26 cellular contexts compared by ENCODE assay signal in the genomic region with DNA sequence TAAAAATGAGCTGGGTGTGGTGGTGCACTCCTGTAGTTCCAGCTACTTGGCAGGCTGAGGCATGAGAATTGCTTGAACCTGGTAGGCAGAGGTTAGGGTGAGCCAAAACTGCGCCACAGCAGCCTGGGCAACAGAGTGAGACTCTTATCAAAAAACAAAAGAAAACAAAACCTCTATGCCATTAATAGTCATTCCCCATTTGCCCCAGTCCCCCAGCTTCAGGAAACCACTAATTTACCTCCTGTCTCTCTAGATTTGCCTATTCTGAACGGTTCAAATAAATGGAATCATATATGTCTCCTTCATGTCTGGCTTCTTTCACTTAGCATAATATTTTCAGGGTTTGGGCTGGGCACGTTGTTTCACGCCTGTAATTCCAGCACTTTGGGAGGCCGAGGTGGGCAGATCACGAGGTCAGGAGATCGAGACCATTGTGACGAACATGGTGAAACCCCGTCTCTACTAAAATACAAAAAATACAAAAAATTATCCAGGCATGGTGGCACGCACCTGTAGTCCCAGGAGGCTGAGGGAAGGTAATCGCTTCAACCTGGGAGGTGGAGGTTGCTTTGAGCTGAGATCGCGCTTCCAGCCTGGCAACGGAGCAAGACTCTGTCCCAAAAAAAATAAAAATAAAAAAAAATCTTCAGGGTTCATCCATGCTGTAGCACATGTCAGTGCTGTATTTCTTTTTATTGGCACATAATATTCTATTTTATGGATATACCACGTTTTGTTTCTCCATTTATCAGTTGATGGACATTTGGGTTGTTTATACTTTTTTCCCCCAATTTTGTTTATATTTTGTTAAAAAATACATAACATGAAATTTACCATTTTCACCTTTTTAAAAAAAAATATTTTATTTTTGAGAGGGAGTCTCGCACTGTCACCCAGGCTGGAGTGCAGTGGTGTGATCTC. TPM values are rescaled to one million over a fixed set of nuclear protein-coding genes. Genes with fewer than 3 reads are reported as not detected.
A peak's percentile ranks its signal among the peaks of the same experiment; 100 is the strongest.
DNase-seq lines count a peak whose midpoint lies in the region; ATAC-seq, FAIRE-seq and TF ChIP-seq lines count a peak whose summit lies in the region.
"Had no signal": no experiment of that assay in that cellular context is flagged by ENCODE, and none has a peak within 500 bp of the region (broad histone marks: within the 10 kb centered on the region; RNA-seq: fewer than 3 reads in every experiment).

No MANE protein-coding gene starts in this region.

- H3K36me3 Mint-ChIP-seq in activated T-helper 1 cell treated with anti-CD3 and anti-CD28 coated beads, Interleukin-12 subunit alpha, Interleukin-12 subunit beta, Interleukin-2, Interleukin-4 antibody, amounts not matched to agents 30 ng/mL and 10 ng/mL and 1 ng/mL, durations not matched to agents 14 hours and 24 hours and 36 hours (ENCODE audit: low read depth): peaks cover 29% of the 10 kb centered on the region
- H3K36me3 Mint-ChIP-seq in T-helper 17 cell (ENCODE audit: low read depth): peaks cover 3% of the 10 kb centered on the region

- H3K4me1 ChIP-seq in DOHH2 (ENCODE audit: control insufficient read depth, low read length): peaks cover 38% of the 10 kb centered on the region
- H3K4me1 ChIP-seq in suprapubic skin: no peaks in the 10 kb centered on the region
- H3K4me1 ChIP-seq: A549, thyroid gland had no signal

- peaks cover 3% of the 10 kb centered on the region; the same call in 1 of the 2 replicates for H3F3A ChIP-seq in DOHH2 (ENCODE audit: control insufficient read depth, insufficient read depth)

- H3K36me3 ChIP-seq in DOHH2 (ENCODE audit: control insufficient read depth, low read length): peaks cover 87% of the 10 kb centered on the region
- H3K36me3 ChIP-seq in suprapubic skin: peaks cover 47% of the 10 kb centered on the region
- H3K36me3 ChIP-seq: thyroid gland had no signal

- peaks cover 16% of the 10 kb centered on the region for H3K79me2 ChIP-seq in DOHH2 (ENCODE audit: control insufficient read depth, low read length)

- TF ChIP-seq EP300 in suprapubic skin (IDR thresholded peaks at IDR 0.05): no peak

- no peaks in the 10 kb centered on the region for H3K9me2 ChIP-seq in DOHH2 (replicated peaks; ENCODE audit: control insufficient read depth, low read length)

- peak; percentile 94 for FAIRE-seq in GM19239 (lab: Jason Lieb, UNC)
- FAIRE-seq: A549 had no signal

- H3K27me3 Mint-ChIP-seq in activated T-helper 1 cell treated with anti-CD3 and anti-CD28 coated beads, Interleukin-12 subunit alpha, Interleukin-12 subunit beta, Interleukin-2, Interleukin-4 antibody, amounts not matched to agents 30 ng/mL and 10 ng/mL and 1 ng/mL, durations not matched to agents 14 hours and 24 hours and 36 hours (ENCODE audit: insufficient read depth): no peaks in the 10 kb centered on the region
- no peaks in the 10 kb centered on the region for H3K27me3 Mint-ChIP-seq in T-helper 17 cell
- H3K27me3 Mint-ChIP-seq: activated CD4-positive, alpha-beta T cell treated with anti-CD3 and anti-CD28 coated beads for 36 hours; brain; naive thymus-derived CD8-positive, alpha-beta T cell; stimulated activated naive CD8-positive, alpha-beta T cell treated with anti-CD3 and anti-CD28 coated beads, Interleukin-15, Interleukin-2, amounts not matched to agents 100 ng/mL and 50 ng/mL, for 24 hours had no signal

- H3K9me3 Mint-ChIP-seq in activated T-helper 1 cell treated with anti-CD3 and anti-CD28 coated beads, Interleukin-12 subunit alpha, Interleukin-12 subunit beta, Interleukin-2, Interleukin-4 antibody, amounts not matched to agents 30 ng/mL and 10 ng/mL and 1 ng/mL, durations not matched to agents 14 hours and 24 hours and 36 hours: no peaks in the 10 kb centered on the region
- H3K9me3 Mint-ChIP-seq: CD8-positive, alpha-beta T cell; naive thymus-derived CD8-positive, alpha-beta T cell; stimulated activated naive CD8-positive, alpha-beta T cell treated with anti-CD3 and anti-CD28 coated beads, Interleukin-15, Interleukin-2, amounts not matched to agents 100 ng/mL and 50 ng/mL, for 24 hours had no signal

- H3K4me1 Mint-ChIP-seq in activated T-helper 1 cell treated with anti-CD3 and anti-CD28 coated beads, Interleukin-12 subunit alpha, Interleukin-12 subunit beta, Interleukin-2, Interleukin-4 antibody, amounts not matched to agents 30 ng/mL and 10 ng/mL and 1 ng/mL, durations not matched to agents 14 hours and 24 hours and 36 hours (ENCODE audit: low read depth): peaks cover 7% of the 10 kb centered on the region
- H3K4me1 Mint-ChIP-seq in T-helper 17 cell: no peaks in the 10 kb centered on the region
- H3K4me1 Mint-ChIP-seq: brain; mesothelial cell of epicardium; naive thymus-derived CD8-positive, alpha-beta T cell had no signal

- peak; percentile 45 for ATAC-seq in HG02938 (IDR thresholded peaks at IDR 0.05; ENCODE audit: unreplicated experiment)
- no peak for ATAC-seq in T-helper 17 cell
- no peak for ATAC-seq in HG02981 (IDR thresholded peaks at IDR 0.05; ENCODE audit: unreplicated experiment)
- ATAC-seq: A549; activated CD4-positive, alpha-beta T cell treated with anti-CD3 and anti-CD28 coated beads for 36 hours; CD8-positive, alpha-beta T cell; left ventricle myocardium superior; naive thymus-derived CD8-positive, alpha-beta T cell had no signal

- H3K27me3 ChIP-seq in DOHH2 (ENCODE audit: control insufficient read depth, low read length): no peaks in the 10 kb centered on the region
- H3K27me3 ChIP-seq in suprapubic skin: no peaks in the 10 kb centered on the region
- H3K27me3 ChIP-seq: dorsolateral prefrontal cortex, thyroid gland had no signal

- H3K4me3 ChIP-seq in DOHH2 (ENCODE audit: low read length) (peak overlapping the region; percentile 44), suprapubic skin (no peak overlapping the region)
- H3K4me3 ChIP-seq: A549, dorsolateral prefrontal cortex, SK-N-MC, thyroid gland had no signal

- H3K27ac ChIP-seq in DOHH2 (ENCODE audit: low read depth, low read length): peak overlapping the region; percentile 71
- H3K27ac ChIP-seq in suprapubic skin: no peak overlapping the region
- H3K27ac ChIP-seq: A549, dorsolateral prefrontal cortex, SK-N-MC, thyroid gland had no signal

- no peak for TF ChIP-seq CTCF in DOHH2 (IDR thresholded peaks at IDR 0.05; ENCODE audit: low read depth, low read length, poor library complexity, severe bottlenecking)
- no peak for TF ChIP-seq CTCF in suprapubic skin (IDR thresholded peaks at IDR 0.05)

- H3K4me2 ChIP-seq in DOHH2 (ENCODE audit: low read length): peak overlapping the region; percentile 44
- H3K4me2 ChIP-seq: A549 had no signal

- H3K27ac Mint-ChIP-seq in activated T-helper 1 cell treated with anti-CD3 and anti-CD28 coated beads, Interleukin-12 subunit alpha, Interleukin-12 subunit beta, Interleukin-2, Interleukin-4 antibody, amounts not matched to agents 30 ng/mL and 10 ng/mL and 1 ng/mL, durations not matched to agents 14 hours and 24 hours and 36 hours: peak overlapping the region; percentile 38
- H3K27ac Mint-ChIP-seq in T-helper 17 cell: no peak overlapping the region
- H3K27ac Mint-ChIP-seq: activated CD4-positive, alpha-beta T cell treated with anti-CD3 and anti-CD28 coated beads for 36 hours; brain; CD8-positive, alpha-beta T cell; mesothelial cell of epicardium; naive thymus-derived CD8-positive, alpha-beta T cell; stimulated activated naive CD8-positive, alpha-beta T cell treated with anti-CD3 and anti-CD28 coated beads, Interleukin-15, Interleukin-2, amounts not matched to agents 100 ng/mL and 50 ng/mL, for 24 hours had no signal

- H3K9me3 ChIP-seq in DOHH2 (ENCODE audit: control insufficient read depth, insufficient read depth, low read length): no peaks in the 10 kb centered on the region
- H3K9me3 ChIP-seq in T-helper 17 cell (ENCODE audit: control insufficient read depth, low read length, poor library complexity, severe bottlenecking): no peaks in the 10 kb centered on the region
- no peaks in the 10 kb centered on the region for H3K9me3 ChIP-seq in suprapubic skin
- H3K9me3 ChIP-seq: A549, thyroid gland had no signal

- no peak overlapping the region for H3K4me3 Mint-ChIP-seq in activated T-helper 1 cell treated with anti-CD3 and anti-CD28 coated beads, Interleukin-12 subunit alpha, Interleukin-12 subunit beta, Interleukin-2, Interleukin-4 antibody, amounts not matched to agents 30 ng/mL and 10 ng/mL and 1 ng/mL, durations not matched to agents 14 hours and 24 hours and 36 hours
- H3K4me3 Mint-ChIP-seq in T-helper 17 cell: no peak overlapping the region
- H3K4me3 Mint-ChIP-seq: activated CD4-positive, alpha-beta T cell treated with anti-CD3 and anti-CD28 coated beads for 36 hours; brain; CD8-positive, alpha-beta T cell; mesothelial cell of epicardium; stimulated activated naive CD8-positive, alpha-beta T cell treated with anti-CD3 and anti-CD28 coated beads, Interleukin-15, Interleukin-2, amounts not matched to agents 100 ng/mL and 50 ng/mL, for 24 hours had no signal

- intact Hi-C loops in activated T-helper 1 cell treated with anti-CD3 and anti-CD28 coated beads, Interleukin-12 subunit alpha, Interleukin-12 subunit beta, Interleukin-2, Interleukin-4 antibody, amounts not matched to agents 30 ng/mL and 10 ng/mL and 1 ng/mL, durations not matched to agents 14 hours and 24 hours and 36 hours (cut with micrococcal nuclease): no loop called here

- 98% methylated on average over 16 of the region's 16 CpGs for WGBS in suprapubic skin

- no peak for DNase-seq in GM19239 (ENCODE audit: insufficient read length, low spot score)
- no peak for DNase-seq in activated T-helper 1 cell treated with anti-CD3 and anti-CD28 coated beads, Interleukin-12 subunit alpha, Interleukin-12 subunit beta, Interleukin-2, Interleukin-4 antibody, amounts not matched to agents 30 ng/mL and 10 ng/mL and 1 ng/mL, durations not matched to agents 14 hours and 24 hours and 36 hours (ENCODE audit: low spot score)
- no peak for DNase-seq in T-helper 17 cell
- no peak for DNase-seq in AG08396 (ENCODE audit: low spot score)
- DNase-seq in suprapubic skin (ENCODE audit: low spot score in 2 of 2): no peak
- DNase-seq: activated CD4-positive, alpha-beta T cell treated with anti-CD3 and anti-CD28 coated beads for 36 hours; activated CD8-positive, alpha-beta memory T cell treated with anti-CD3 and anti-CD28 coated beads for 24 hours; activated naive CD4-positive, alpha-beta T cell; activated T-cell treated with anti-CD3 and anti-CD28 coated beads, Interleukin-2, amount 50 U/mL, for 1 hour; CD8-positive, alpha-beta T cell; cerebellar nuclear complex; dorsolateral prefrontal cortex; EL; Karpas-422; left ventricle myocardium superior; naive thymus-derived CD8-positive, alpha-beta T cell; NCI-H146; thyroid gland had no signal

- H4K20me1 ChIP-seq in DOHH2 (ENCODE audit: control insufficient read depth, insufficient read depth, low read depth, low read length): no peaks in the 10 kb centered on the region

- no peak for TF ChIP-seq POLR2A in suprapubic skin (IDR thresholded peaks at IDR 0.05)

RNA-seq across cellular contexts. Expression of a gene that starts 31.9 kb away (rescaled TPM):
- 122 and 126 TPM in 2 replicates for total RNA-seq in activated T-helper 1 cell treated with anti-CD3 and anti-CD28 coated beads, Interleukin-12 subunit alpha, Interleukin-12 subunit beta, Interleukin-2, Interleukin-4 antibody, amounts not matched to agents 30 ng/mL and 10 ng/mL and 1 ng/mL, durations not matched to agents 14 hours and 24 hours and 36 hours
- total RNA-seq in T-helper 17 cell (10 to 100 TPM; 24.1 to 25.1 TPM), suprapubic skin (10 to 100 TPM in 3 of 4 donors, 1 to 10 TPM in 1; 8.6 to 44.4 (median 13.2) TPM)

RNA-seq across cellular contexts. Expression of a gene that starts 32.2 kb away (rescaled TPM):
- 101 and 103 TPM in 2 replicates for total RNA-seq in activated T-helper 1 cell treated with anti-CD3 and anti-CD28 coated beads, Interleukin-12 subunit alpha, Interleukin-12 subunit beta, Interleukin-2, Interleukin-4 antibody, amounts not matched to agents 30 ng/mL and 10 ng/mL and 1 ng/mL, durations not matched to agents 14 hours and 24 hours and 36 hours
- 100 to 1,000 TPM; 292 to 297 TPM for total RNA-seq in T-helper 17 cell
- 100 to 1,000 TPM in 1 of 4 donors, 10 to 100 TPM in 3; 46.7 to 155 (median 53.5) TPM for total RNA-seq in suprapubic skin

RNA-seq across cellular contexts. Expression of a gene that starts 58.2 kb away (rescaled TPM):
- 42.5 and 48.4 TPM in 2 replicates for total RNA-seq in activated T-helper 1 cell treated with anti-CD3 and anti-CD28 coated beads, Interleukin-12 subunit alpha, Interleukin-12 subunit beta, Interleukin-2, Interleukin-4 antibody, amounts not matched to agents 30 ng/mL and 10 ng/mL and 1 ng/mL, durations not matched to agents 14 hours and 24 hours and 36 hours
- total RNA-seq in T-helper 17 cell (10 to 100 TPM; 53.0 to 60.3 TPM), suprapubic skin (10 to 100 TPM; 21.5 to 49.7 (median 30.2) TPM)
